ENCODE assay signal across 23 cellular contexts in the genomic region with DNA sequence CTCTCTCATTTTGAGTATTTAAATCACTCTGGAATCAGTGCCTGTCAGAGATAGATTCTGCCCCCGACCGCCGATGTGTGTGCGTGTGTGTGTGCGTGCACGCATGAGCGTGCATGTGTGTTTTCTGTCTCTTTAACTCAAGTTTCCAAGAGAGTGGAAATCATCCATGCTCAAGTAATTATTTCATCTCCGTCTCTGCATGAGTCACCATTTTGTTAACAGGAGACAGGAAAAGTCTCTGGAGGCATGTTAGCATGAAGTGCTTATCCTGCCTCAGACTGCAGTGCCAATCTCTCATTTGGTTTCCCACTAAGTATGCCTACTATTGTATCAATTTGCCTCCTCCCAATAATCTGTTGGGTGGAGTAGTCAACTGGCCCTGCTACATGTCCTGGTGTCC.
"Had no signal": no experiment of that assay in that cellular context is flagged by ENCODE, and none has a peak within 500 bp of the region (broad histone marks: within the 10 kb centered on the region; RNA-seq: fewer than 3 reads in every experiment).

No MANE protein-coding gene starts in this region.

- DNase-seq: activated CD4-positive, alpha-beta T cell treated with anti-CD3 and anti-CD28 coated beads for 1 hour; activated CD8-positive, alpha-beta memory T cell treated with anti-CD3 and anti-CD28 coated beads for 24 hours; activated CD8-positive, alpha-beta memory T cell treated with anti-CD3 and anti-CD28 coated beads, Interleukin-2, amount 50 U/mL, for 4 hours; activated naive CD4-positive, alpha-beta T cell; activated T-cell treated with anti-CD3 and anti-CD28 coated beads, Interleukin-2, amount 50 U/mL, for 24 hours; adrenal gland; body of pancreas; cortex of kidney; left ventricle myocardium superior; mammary epithelial cell; naive thymus-derived CD8-positive, alpha-beta T cell; right cardiac atrium; stimulated activated CD4-positive, alpha-beta T cell treated with anti-CD3 and anti-CD28 coated beads, Interleukin-4, amount 100 ng/mL, for 24 hours; stimulated activated naive CD4-positive, alpha-beta T cell treated with Interleukin-2 at 50 U/mL for 16 hours; T-helper 1 cell; upper lobe of left lung; WERI-Rb-1 had no signal

- H3K36me3 Mint-ChIP-seq: activated naive CD8-positive, alpha-beta T cell; mesothelial cell of epicardium had no signal

- H3K27me3 Mint-ChIP-seq: activated naive CD8-positive, alpha-beta T cell had no signal

- H3K4me3 ChIP-seq: adrenal gland, body of pancreas, cardiac muscle cell, thoracic aorta, upper lobe of left lung had no signal

- H3K9me3 Mint-ChIP-seq: activated T-cell treated with anti-CD3 and anti-CD28 coated beads, Interleukin-2, amount 50 U/mL, for 24 hours; activated T-helper 2 cell treated with anti-CD3 and anti-CD28 coated beads, Interferon-gamma antibody, Interleukin-2, Interleukin-4, amounts not matched to agents 10 μg/mL and 5 μg/mL and 100 μg/mL, durations not matched to agents 14 hours and 24 hours and 36 hours had no signal

- H3K27ac Mint-ChIP-seq: activated naive CD8-positive, alpha-beta T cell; activated T-cell treated with anti-CD3 and anti-CD28 coated beads, Interleukin-2, amount 50 U/mL, for 24 hours; activated T-helper 2 cell treated with anti-CD3 and anti-CD28 coated beads, Interferon-gamma antibody, Interleukin-2, Interleukin-4, amounts not matched to agents 10 μg/mL and 5 μg/mL and 100 μg/mL, durations not matched to agents 14 hours and 24 hours and 36 hours; mesothelial cell of epicardium; naive thymus-derived CD8-positive, alpha-beta T cell had no signal

- ATAC-seq: body of pancreas; foreskin keratinocyte; left ventricle myocardium superior; naive thymus-derived CD8-positive, alpha-beta T cell; right cardiac atrium had no signal

- H3K4me3 Mint-ChIP-seq: activated naive CD8-positive, alpha-beta T cell; activated T-cell treated with anti-CD3 and anti-CD28 coated beads, Interleukin-2, amount 50 U/mL, for 24 hours; mesothelial cell of epicardium; naive thymus-derived CD8-positive, alpha-beta T cell had no signal

- H3K4me1 Mint-ChIP-seq: naive thymus-derived CD8-positive, alpha-beta T cell had no signal
